ENCODE assay signal across 8 cellular contexts in genomic region chr10:73247509-73248258, GRCh38. TPM values are rescaled to one million over a fixed set of nuclear protein-coding genes. Genes with fewer than 3 reads are reported as not detected.
DNase-seq lines count a peak whose midpoint lies in the region; ATAC-seq and TF ChIP-seq lines count a peak whose summit lies in the region.

No MANE protein-coding gene starts in this region.

- H2BK5ac ChIP-seq in H9 (ENCODE audit: insufficient read length, low read length) = no peak overlapping the region

- H4K20me1 ChIP-seq in H9 (ENCODE audit: control insufficient read depth, insufficient read depth, insufficient read length) = no peaks in the 10 kb centered on the region
- H4K20me1 ChIP-seq in SK-N-SH (ENCODE audit: insufficient read depth) = 0 out of 2 replicates have a peak, but pooled peaks cover 3% of the 10 kb centered on the region
- no peaks in the 10 kb centered on the region for H4K20me1 ChIP-seq in smooth muscle cell (ENCODE audit: low read depth)

- H2BK20ac ChIP-seq in H9 (ENCODE audit: low read depth, low read length, poor library complexity, severe bottlenecking) = no peak overlapping the region

- H3K27me3 ChIP-seq in H9 (ENCODE audit: insufficient read depth, low read length) (no peaks in the 10 kb centered on the region), SK-N-SH (ENCODE audit: insufficient read depth) (no peaks in the 10 kb centered on the region), smooth muscle cell (ENCODE audit: low read depth) (no peaks in the 10 kb centered on the region)

- H2BK120ac ChIP-seq in H9 (ENCODE audit: low read depth, low read length, poor library complexity, severe bottlenecking) = no peak overlapping the region

- H4K91ac ChIP-seq in H9 (ENCODE audit: insufficient read length, low read depth, low read length) = no peak overlapping the region

- H2BK15ac ChIP-seq in H9 (ENCODE audit: low read depth, low read length) = no peak overlapping the region

- H3K9me3 ChIP-seq in H9 (ENCODE audit: control insufficient read depth, low read depth, low read length) = no peaks in the 10 kb centered on the region
- no peaks in the 10 kb centered on the region for H3K9me3 ChIP-seq in SK-N-SH
- no peaks in the 10 kb centered on the region for H3K9me3 ChIP-seq in smooth muscle cell (replicated peaks; ENCODE audit: low read depth)

- no peaks in the 10 kb centered on the region for H3K27me3 Mint-ChIP-seq in H9 (ENCODE audit: low read depth)

- peaks cover 30 to 40% of the 10 kb centered on the region in 2 experiments for H3K4me1 Mint-ChIP-seq in H9

- WGBS in H9 (ENCODE audit: extremely low coverage, insufficient read length, low lambda C conversion rate) = no CpG with 5 or more reads among the region's 4 CpGs
- 42% methylated on average over 4 of the region's 4 CpGs for WGBS in SK-N-SH (ENCODE audit: low lambda C conversion rate)
- WGBS in smooth muscle cell (ENCODE audit: low lambda C conversion rate) = 57% methylated on average over 4 of the region's 4 CpGs

- H3K36me3 Mint-ChIP-seq in H9 (ENCODE audit: insufficient read depth in 1 of 3, low read depth in 3 of 3) = peaks cover 53 to 72% (median 60%) of the 10 kb centered on the region in 3 experiments

- H3T11ph ChIP-seq in H9 (ENCODE audit: low read length) = no peak overlapping the region

- H3K27ac ChIP-seq in H9 (ENCODE audit: insufficient read length, low read depth, low read length) (peak overlapping the region; percentile 38), SK-N-SH (ENCODE audit: low read depth in 2 of 2, low read length in 1 of 2) (peak overlapping the region; percentile 80 to 86), smooth muscle cell (ENCODE audit: low read depth) (peak overlapping the region; percentile 72)

- peaks cover 13% of the 10 kb centered on the region for H3F3A ChIP-seq in SK-N-SH (replicated peaks; ENCODE audit: insufficient read depth)
- peaks cover 25% of the 10 kb centered on the region for H3F3A ChIP-seq in smooth muscle cell (ENCODE audit: low read depth)

- H3K14ac ChIP-seq in H9 (ENCODE audit: insufficient read depth, low read length) = no peak overlapping the region

- H3K9ac ChIP-seq in H9 (ENCODE audit: extremely low read depth, insufficient read length, low read length) (peak overlapping the region; percentile 67), SK-N-SH (peak overlapping the region; percentile 83), smooth muscle cell (ENCODE audit: low read depth) (peak overlapping the region; percentile 24)

- peak overlapping the region; percentile 96 to 100 (median 99); a peak in 5 of 7 replicates for H3K27ac Mint-ChIP-seq in H9

- H4K8ac ChIP-seq in H9 (replicated peaks; ENCODE audit: insufficient read length, low read depth, low read length) = no peak overlapping the region

- peaks cover 21% of the 10 kb centered on the region for H3K79me1 ChIP-seq in H9 (ENCODE audit: insufficient read depth, low read depth, low read length, poor library complexity, severe bottlenecking)

- H3K79me2 ChIP-seq in H9 (ENCODE audit: insufficient read depth, low read length) (peaks cover 15% of the 10 kb centered on the region; the same call in 1 of the 2 replicates), SK-N-SH (ENCODE audit: insufficient read depth) (peaks cover 93% of the 10 kb centered on the region), smooth muscle cell (ENCODE audit: low read depth) (peaks cover 61% of the 10 kb centered on the region)

- CTCF ChIA-PET in SK-N-SH (lab: Yijun Ruan, JAX) = interaction anchor here (0.8 to 1.6 kb wide), 4 partner anchors 13 to 400 kb away, joined by 3 to 6 read pairs (median 3); no protein-coding TSS in a partner anchor

- H2AK5ac ChIP-seq in H9 (ENCODE audit: insufficient read length, low read length) = no peak overlapping the region

- TF ChIP-seq EP300 in SK-N-SH (IDR thresholded peaks at IDR 0.05; ENCODE audit: borderline replicate concordance in 1 of 2, low read depth in 1 of 2, low read length in 1 of 2) = no peak

- no peak for TF ChIP-seq RAD21 in SK-N-SH (IDR thresholded peaks at IDR 0.05; ENCODE audit: low read length)

- POLR2A ChIA-PET in SK-N-SH (lab: Yijun Ruan, JAX) = interaction anchor here (0.6 to 1.5 kb wide), 5 partner anchors 11 to 1087 kb away, joined by 3 to 4 read pairs (median 3); partner anchors contain the start of gene CFAP70

- ATAC-seq in HG03159 (IDR thresholded peaks at IDR 0.05; ENCODE audit: unreplicated experiment) = no peak
- no peak for ATAC-seq in left lobe of liver

- H3K9me3 Mint-ChIP-seq in H9 = no peaks in the 10 kb centered on the region; a peak in 1 of 5 replicates

- peaks cover 6% of the 10 kb centered on the region for H3K23me2 ChIP-seq in H9 (ENCODE audit: insufficient read length, low read depth, low read length, poor library complexity, severe bottlenecking)

- H2AFZ ChIP-seq in H9 (ENCODE audit: low read length) (no peak overlapping the region), SK-N-SH (ENCODE audit: low read depth) (peak overlapping the region; percentile 47), smooth muscle cell (ENCODE audit: low read depth) (peak overlapping the region; percentile 67)

- H3K4me1 ChIP-seq in H9 (ENCODE audit: insufficient read depth, low read length) (no peaks in the 10 kb centered on the region), SK-N-SH (ENCODE audit: control insufficient read depth in 1 of 2, insufficient read depth in 2 of 2, low read depth in 1 of 2, low read length in 1 of 2) (peaks cover 29 to 31% of the 10 kb centered on the region in 2 experiments; a peak in 3 of 4 replicates), smooth muscle cell (ENCODE audit: low read depth) (peaks cover 30% of the 10 kb centered on the region)

- no peak overlapping the region for H3K4ac ChIP-seq in H9 (ENCODE audit: low read depth, low read length)

- no peak overlapping the region for H2BK12ac ChIP-seq in H9 (ENCODE audit: insufficient read length, low read depth, low read length)

- H3K4me2 ChIP-seq in H9 (ENCODE audit: insufficient read depth, insufficient read length, low read length) = peak overlapping the region; percentile 48
- peak overlapping the region; percentile 79 for H3K4me2 ChIP-seq in SK-N-SH
- H3K4me2 ChIP-seq in smooth muscle cell = peak overlapping the region; percentile 93

- peak overlapping the region; percentile 75 to 83 for H3K4me3 ChIP-seq in SK-N-SH (ENCODE audit: low read depth in 2 of 2, low read length in 1 of 2)
- peak overlapping the region; percentile 78 for H3K4me3 ChIP-seq in fibroblast of pulmonary artery (replicated peaks; ENCODE audit: low read depth, low read length)
- H3K4me3 ChIP-seq in smooth muscle cell = peak overlapping the region; percentile 70

- H3K56ac ChIP-seq in H9 (ENCODE audit: insufficient read length, low read depth, low read length) = no peak overlapping the region

- no peak for TF ChIP-seq CTCF in H9 (conservative IDR thresholded peaks at IDR 0.05)
- TF ChIP-seq CTCF in SK-N-SH (IDR thresholded peaks at IDR 0.05) = no peak
- no peak for TF ChIP-seq CTCF in fibroblast of pulmonary artery (IDR thresholded peaks at IDR 0.05; ENCODE audit: low read length, missing control alignments)
- TF ChIP-seq CTCF in smooth muscle cell (IDR thresholded peaks at IDR 0.05; ENCODE audit: borderline replicate concordance, insufficient read depth, poor library complexity, severe bottlenecking) = no peak

- H3K18ac ChIP-seq in H9 (ENCODE audit: insufficient read length, low read depth, low read length) = no peak overlapping the region

- no peak overlapping the region for H3K23ac ChIP-seq in H9 (ENCODE audit: insufficient read length, low read depth, low read length)

- no peak overlapping the region for H4K5ac ChIP-seq in H9 (ENCODE audit: insufficient read length, low read depth, low read length)

- H3K9me2 ChIP-seq in SK-N-SH = no peaks in the 10 kb centered on the region

- peak overlapping the region; percentile 99 for H3K4me3 Mint-ChIP-seq in H9

- DNase-seq in H9 (no peak), SK-N-SH (no peak), fibroblast of pulmonary artery (ENCODE audit: low read depth) (no peak), smooth muscle cell (lab: John Stamatoyannopoulos, UW; ENCODE audit: unreplicated experiment) (no peak), H4 (ENCODE audit: low spot score) (no peak), left lobe of liver (ENCODE audit: low spot score) (no peak)
- no peak for DNase-seq in activated CD4-positive, alpha-beta T cell treated with anti-CD3 and anti-CD28 coated beads for 1 hour

- H3K36me3 ChIP-seq in SK-N-SH (replicated peaks in 1 of 2; ENCODE audit: control insufficient read depth in 1 of 2, insufficient read depth in 2 of 2, low read length in 1 of 2) (peaks cover 39 to 48% of the 10 kb centered on the region in 2 experiments), smooth muscle cell (ENCODE audit: low read depth) (peaks cover under 1% of the 10 kb centered on the region)

TF ChIP-seq in SK-N-SH, 30 proteins besides CTCF, POLR2A, EP300 and RAD21:
- TF ChIP-seq ZBTB33 (IDR thresholded peaks at IDR 0.05; ENCODE audit: borderline replicate concordance, low read depth) (no peak), SIN3A (IDR thresholded peaks at IDR 0.05; ENCODE audit: borderline replicate concordance, low read depth, low read length) (no peak)

RNA-seq across cellular contexts. Expression of gene DNAJC9, which starts 0.6 kb away (rescaled TPM):
- total RNA-seq in H9 (2021) (45.7 and 47.7 TPM in 2 replicates), smooth muscle cell (22.1 and 32.1 TPM in 2 replicates), left lobe of liver (5.8 TPM)
- polyA plus RNA-seq in SK-N-SH (2012; rRNA removed) (23.9 and 27.3 TPM in 2 replicates), smooth muscle cell (19.7 and 22.1 TPM in 2 replicates)
- 26.3 and 30.2 TPM in 2 replicates for polyA plus RNA-seq in SK-N-SH (2012; cell fraction: cytosol; rRNA removed)
- 28.3 and 42.4 TPM in 2 replicates for polyA plus RNA-seq in SK-N-SH (2012; cell fraction: nucleus; rRNA removed)
- 73.3 and 80.1 TPM in 2 replicates for total RNA-seq in H4 (2014; rRNA removed; shearing (Covaris generic))

RNA-seq across cellular contexts. Expression of gene MRPS16, which starts 4.8 kb away (rescaled TPM):
- total RNA-seq in H9 (2021) (122 and 128 TPM in 2 replicates), smooth muscle cell (37.4 and 42.1 TPM in 2 replicates), left lobe of liver (53.6 TPM)
- polyA plus RNA-seq in SK-N-SH (2012; rRNA removed) (75.5 and 78.0 TPM in 2 replicates), smooth muscle cell (82.6 and 93.5 TPM in 2 replicates)
- 56.0 and 60.3 TPM in 2 replicates for polyA plus RNA-seq in SK-N-SH (2012; cell fraction: cytosol; rRNA removed)
- 45.3 and 61.8 TPM in 2 replicates for polyA plus RNA-seq in SK-N-SH (2012; cell fraction: nucleus; rRNA removed)
- total RNA-seq in H4 (2014; rRNA removed; shearing (Covaris generic)) = 57.6 and 71.6 TPM in 2 replicates

Comparison
In these comparisons a context has a peak if more than half of its experiments do, and no peak if none do; other contexts are left out.
1. H3K9ac ChIP-seq: peak in every context shown above with its lines; median percentile 83 in SK-N-SH; 67 in H9; 24 in smooth muscle cell.